In genomic region chr7:95412075-95412474, GRCh38 we compare ENCODE assay signal across 27 cellular contexts. TPM values are rescaled to one million over a fixed set of nuclear protein-coding genes. Genes with fewer than 3 reads are reported as not detected.
"Had no signal": no experiment of that assay in that cellular context is flagged by ENCODE, and none has a peak within 500 bp of the region (broad histone marks: within the 10 kb centered on the region; RNA-seq: fewer than 3 reads in every experiment).

No MANE protein-coding gene starts in this region.

- H3K4me3 ChIP-seq: MG63 had no signal

- ATAC-seq: HepG2, Panc1, PC-3, SK-N-SH treated with all-trans-retinoic acid at 6 μM for 48 hours had no signal

- H3K9me3 ChIP-seq: MG63 had no signal

- DNase-seq: IMR-90, Karpas-422, KG1, MG63, NCI-H1092, NCI-H1105 treated with DMSO at 0.1 percent for 48 hours, NCI-H1417 treated with DMSO at 0.1 percent for 48 hours, NCI-H146, NCI-H1694 treated with DMSO at 0.1 percent for 48 hours, NCI-H1930, NCI-H2081, NCI-H2107, NCI-H2171, NCI-H226, NCI-H446, NCI-H510A, NCI-H524 treated with DMSO at 0.1 percent for 48 hours, NCI-H69, NCI-H774, PC-3, SHP77 had no signal

- FAIRE-seq: HepG2 had no signal

- H3K27ac ChIP-seq: RWPE1 had no signal

RNA-seq across cellular contexts. Expression of gene PON3, which starts 15.9 kb away (rescaled TPM):
- total RNA-seq: HT1080, IMR-90, OCI-LY7, PC-3 had no signal
- polyA plus RNA-seq: IMR-90 had no signal

RNA-seq across cellular contexts. Expression of gene PON2, which starts 22.8 kb away (rescaled TPM):
- total RNA-seq: OCI-LY7 had no signal
